Comparison of ENCODE assay signal across 1 cellular context in the genomic region with DNA sequence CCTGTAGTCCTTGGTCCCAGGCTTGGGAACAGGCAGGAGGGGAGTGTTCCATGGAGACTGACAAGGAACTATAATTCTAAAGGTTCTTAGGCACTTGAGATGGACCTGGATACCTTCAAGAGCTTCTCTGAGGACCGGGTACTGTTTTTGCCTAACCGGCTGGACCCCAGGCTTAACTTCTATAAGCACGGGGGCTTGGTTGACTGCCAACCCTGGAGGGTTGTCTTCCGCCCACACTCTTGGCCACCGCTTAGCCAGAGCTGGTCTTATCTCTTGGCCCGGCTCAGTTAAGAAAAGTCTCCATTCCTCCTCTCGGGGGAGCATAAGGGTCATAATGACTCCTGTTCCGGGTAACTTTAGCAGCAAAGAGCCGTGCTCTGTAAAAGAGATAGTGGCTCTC. TPM values are rescaled to one million over a fixed set of nuclear protein-coding genes. Genes with fewer than 3 reads are reported as not detected.
"Had no signal": no experiment of that assay in that cellular context is flagged by ENCODE, and none has a peak within 500 bp of the region (broad histone marks: within the 10 kb centered on the region; RNA-seq: fewer than 3 reads in every experiment).

No MANE protein-coding gene starts in this region.

RNA-seq across cellular contexts. Expression of a gene that starts 23.8 kb away (rescaled TPM):
- total RNA-seq: HT1080 had no signal
